In genomic region chr12:100871335-100871734, GRCh38 we compare ENCODE assay signal across 28 cellular contexts.
"Had no signal": no experiment of that assay in that cellular context is flagged by ENCODE, and none has a peak within 500 bp of the region (broad histone marks: within the 10 kb centered on the region; RNA-seq: fewer than 3 reads in every experiment).

No MANE protein-coding gene starts in this region.

- DNase-seq: natural killer cell; occipital lobe; ovary; posterior cingulate gyrus; psoas muscle; right cardiac atrium; right lobe of liver; sigmoid colon; small intestine; spleen; stimulated activated CD4-positive, alpha-beta T cell treated with anti-CD3 and anti-CD28 coated beads, Interleukin-12 subunit alpha, Interleukin-12 subunit beta, amount 100 ng/mL, for 4 hours; stimulated activated CD4-positive, alpha-beta T cell treated with anti-CD3 and anti-CD28 coated beads, Interleukin-1b, Interleukin-23, amount 100 ng/mL, for 48 hours; stimulated activated CD4-positive, alpha-beta T cell treated with anti-CD3 and anti-CD28 coated beads, Interleukin-4, amount 100 ng/mL, for 1 hour; stimulated activated CD4-positive, alpha-beta T cell treated with anti-CD3 and anti-CD28 coated beads, Interleukin-4, amount 100 ng/mL, for 4 hours; stimulated activated CD8-positive, alpha-beta memory T cell treated with anti-CD3 and anti-CD28 coated beads, Interleukin-4, amount 100 ng/mL, for 48 hours; stimulated activated naive CD4-positive, alpha-beta T cell; stimulated activated naive CD8-positive, alpha-beta T cell treated with anti-CD3 and anti-CD28 coated beads, Interleukin-15, amount 100 ng/mL, for 72 hours; stimulated activated naive CD8-positive, alpha-beta T cell treated with anti-CD3 and anti-CD28 coated beads, Interleukin-15, Interleukin-2, amounts not matched to agents 100 U/mL and 50 U/mL, for 24 hours; substantia nigra; testis; tibial artery; transverse colon; upper lobe of right lung; uterus had no signal

- H3K36me3 ChIP-seq: neural progenitor cell, ovary, right lobe of liver, sigmoid colon, spleen, suprapubic skin, tibial artery, transverse colon, upper lobe of right lung, uterus had no signal

- H3K27me3 ChIP-seq: neural progenitor cell, ovary, right lobe of liver, sigmoid colon, spleen, suprapubic skin, testis, tibial artery, transverse colon, upper lobe of right lung, uterus had no signal

- H3K79me2 ChIP-seq: parathyroid adenoma had no signal

- H2AFZ ChIP-seq: neural progenitor cell, parathyroid adenoma had no signal

- H3K4me2 ChIP-seq: neural progenitor cell had no signal

- H3K9me3 ChIP-seq: ovary, right lobe of liver, testis, transverse colon, uterus had no signal

- H3K27ac ChIP-seq: neural progenitor cell, ovary, parathyroid adenoma, psoas muscle, right lobe of liver, sigmoid colon, spleen, suprapubic skin, testis, tibial artery, transverse colon, upper lobe of right lung, uterus had no signal

- H3K9ac ChIP-seq: neural progenitor cell, parathyroid adenoma had no signal

- ATAC-seq: natural killer cell; psoas muscle; right cardiac atrium; right lobe of liver; stimulated activated memory B cell treated with anti-CD40 and anti-IgM and Interleukin-4, amounts not matched to agents 10 μg/mL and 1 μg/mL and 100 μg/mL, for 72 hours; stimulated activated naive CD8-positive, alpha-beta T cell treated with anti-CD3 and anti-CD28 coated beads, Interleukin-15, amount 100 ng/mL, for 72 hours; stimulated activated naive CD8-positive, alpha-beta T cell treated with anti-CD3 and anti-CD28 coated beads, Interleukin-15, Interleukin-2, amounts not matched to agents 100 U/mL and 50 U/mL, for 24 hours; upper lobe of right lung had no signal

- H3K4me1 ChIP-seq: neural progenitor cell, parathyroid adenoma, psoas muscle, right lobe of liver, sigmoid colon, spleen, suprapubic skin, testis, tibial artery, transverse colon, upper lobe of right lung, uterus had no signal

- H3K4me3 ChIP-seq: neural progenitor cell, ovary, psoas muscle, right lobe of liver, sigmoid colon, spleen, suprapubic skin, testis, tibial artery, transverse colon, upper lobe of right lung, uterus had no signal
